ENCODE assay signal across 17 cellular contexts in the genomic region with DNA sequence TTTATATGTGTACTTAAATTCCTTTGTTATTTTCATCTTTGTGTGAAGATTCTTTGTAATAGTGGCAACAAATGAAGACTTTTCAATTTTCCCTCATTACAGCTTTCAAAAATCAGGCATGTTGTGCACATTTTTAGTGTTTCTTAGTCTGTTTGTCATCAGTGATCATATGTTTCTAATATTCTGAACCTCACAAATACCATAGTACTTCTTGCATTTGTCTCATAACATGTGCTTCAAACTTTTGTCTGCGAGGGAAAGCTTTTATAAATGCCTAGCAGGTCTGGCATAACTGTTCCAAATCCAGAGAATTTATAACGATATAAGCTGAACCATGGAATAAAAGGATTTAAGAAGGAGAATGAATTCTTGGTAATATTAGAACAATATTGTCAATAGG.
A peak's percentile ranks its signal among the peaks of the same experiment; 100 is the strongest.
DNase-seq lines count a peak whose midpoint lies in the region; TF ChIP-seq lines count a peak whose summit lies in the region.
"Had no signal": no experiment of that assay in that cellular context is flagged by ENCODE, and none has a peak within 500 bp of the region (broad histone marks: within the 10 kb centered on the region; RNA-seq: fewer than 3 reads in every experiment).

No MANE protein-coding gene starts in this region.

- DNase-seq in AG10803 (ENCODE audit: low read depth), result peak; percentile 76
- peak; percentile 57 for DNase-seq in adipocyte (ENCODE audit: low read depth)
- peak; percentile 49 for DNase-seq in fibroblast of peridontal ligament (ENCODE audit: extremely low read depth)
- DNase-seq in smooth muscle cell (lab: John Stamatoyannopoulos, UW; ENCODE audit: unreplicated experiment), result no peak
- no peak for DNase-seq in activated naive CD4-positive, alpha-beta T cell treated with Interleukin-2 at 50 U/mL for 16 hours
- DNase-seq in MG63, result no peak
- no peak for DNase-seq in epidermal melanocyte (ENCODE audit: insufficient read length, low spot score)
- DNase-seq: 8988T; Calu3; CD8-positive, alpha-beta T cell; DMS 273 treated with DMSO at 0.1 percent for 48 hours; DMS53; DND-41; EL; H9 had no signal

- no peak overlapping the region for H3K9ac ChIP-seq in adipocyte (ENCODE audit: low read length)
- no peak overlapping the region for H3K9ac ChIP-seq in smooth muscle cell (ENCODE audit: low read depth)
- H3K9ac ChIP-seq: BLaER1 treated with 17β-estradiol and CSF1 and Interleukin-3, amounts not matched to agents 10 nM and 100 nM had no signal

- no peak overlapping the region for H2AFZ ChIP-seq in smooth muscle cell (ENCODE audit: low read depth)

- no peaks in the 10 kb centered on the region for H3F3A ChIP-seq in smooth muscle cell (ENCODE audit: low read depth)

- peak overlapping the region; percentile 81 for H3K27ac ChIP-seq in smooth muscle cell (ENCODE audit: low read depth)
- H3K27ac ChIP-seq: BLaER1 treated with 17β-estradiol and CSF1 and Interleukin-3, amounts not matched to agents 10 nM and 100 nM had no signal

- H3K79me2 ChIP-seq in smooth muscle cell (ENCODE audit: low read depth), result no peaks in the 10 kb centered on the region

- no peaks in the 10 kb centered on the region for H3K36me3 ChIP-seq in adipocyte (ENCODE audit: control insufficient read depth, insufficient read depth, low read length, severe bottlenecking)
- no peaks in the 10 kb centered on the region for H3K36me3 ChIP-seq in smooth muscle cell (ENCODE audit: low read depth)
- H3K36me3 ChIP-seq in MG63, result no peaks in the 10 kb centered on the region
- H3K36me3 ChIP-seq: BLaER1 treated with 17β-estradiol and CSF1 and Interleukin-3, amounts not matched to agents 10 nM and 100 nM had no signal

- H3K9me3 ChIP-seq in adipocyte (ENCODE audit: control insufficient read depth, low read length), result no peaks in the 10 kb centered on the region
- no peaks in the 10 kb centered on the region for H3K9me3 ChIP-seq in smooth muscle cell (replicated peaks; ENCODE audit: low read depth)
- no peaks in the 10 kb centered on the region for H3K9me3 ChIP-seq in MG63
- H3K9me3 ChIP-seq: BLaER1 treated with 17β-estradiol and CSF1 and Interleukin-3, amounts not matched to agents 10 nM and 100 nM had no signal

- 85% methylated on average over 2 of the region's 2 CpGs for WGBS in smooth muscle cell (ENCODE audit: low lambda C conversion rate)

- TF ChIP-seq CTCF in AG10803 (conservative IDR thresholded peaks at IDR 0.05; ENCODE audit: low read length), result no peak
- TF ChIP-seq CTCF in smooth muscle cell (IDR thresholded peaks at IDR 0.05; ENCODE audit: borderline replicate concordance, insufficient read depth, poor library complexity, severe bottlenecking), result no peak

- no peak overlapping the region for H3K4me2 ChIP-seq in smooth muscle cell
- H3K4me2 ChIP-seq: BLaER1 treated with 17β-estradiol and CSF1 and Interleukin-3, amounts not matched to agents 10 nM and 100 nM had no signal

- H3K4me1 ChIP-seq in adipocyte (ENCODE audit: control insufficient read depth, insufficient read depth, low read length) (peaks cover 45% of the 10 kb centered on the region), smooth muscle cell (ENCODE audit: low read depth) (peaks cover 20% of the 10 kb centered on the region)
- H3K4me1 ChIP-seq: BLaER1 treated with 17β-estradiol and CSF1 and Interleukin-3, amounts not matched to agents 10 nM and 100 nM had no signal

- no peaks in the 10 kb centered on the region for H4K20me1 ChIP-seq in smooth muscle cell (ENCODE audit: low read depth)
- H4K20me1 ChIP-seq: BLaER1 treated with 17β-estradiol and CSF1 and Interleukin-3, amounts not matched to agents 10 nM and 100 nM had no signal

- H3K4me3 ChIP-seq in AG10803 (ENCODE audit: low read length) (no peak overlapping the region), adipocyte (ENCODE audit: low read length) (no peak overlapping the region), smooth muscle cell (no peak overlapping the region), MG63 (no peak overlapping the region)
- H3K4me3 ChIP-seq: BLaER1 treated with 17β-estradiol and CSF1 and Interleukin-3, amounts not matched to agents 10 nM and 100 nM; GM12878 had no signal

- H3K27me3 ChIP-seq in adipocyte (replicated peaks; ENCODE audit: control insufficient read depth, insufficient read depth, low read length) (no peaks in the 10 kb centered on the region), smooth muscle cell (ENCODE audit: low read depth) (no peaks in the 10 kb centered on the region), MG63 (no peaks in the 10 kb centered on the region)
- H3K27me3 ChIP-seq: BLaER1 treated with 17β-estradiol and CSF1 and Interleukin-3, amounts not matched to agents 10 nM and 100 nM had no signal

Comparison
In these comparisons a context has a peak if more than half of its experiments do, and no peak if none do; other contexts are left out.
1. DNase-seq: peak in AG10803 (single experiment), adipocyte (single experiment) and fibroblast of peridontal ligament (single experiment); none in smooth muscle cell (single experiment), activated naive CD4-positive, alpha-beta T cell treated with Interleukin-2 at 50 U/mL for 16 hours (single experiment), MG63 (single experiment) and epidermal melanocyte (single experiment).